ENCODE assay signal across 33 cellular contexts in genomic region chr5:95063492-95063891, GRCh38.
"Had no signal": no experiment of that assay in that cellular context is flagged by ENCODE, and none has a peak within 500 bp of the region (broad histone marks: within the 10 kb centered on the region; RNA-seq: fewer than 3 reads in every experiment).

No MANE protein-coding gene starts in this region.

- H3K27me3 ChIP-seq: adrenal gland, breast epithelium, cardiac muscle cell, colonic mucosa, esophagus squamous epithelium, gastroesophageal sphincter had no signal

- H3K4me3 Mint-ChIP-seq: activated CD4-positive, alpha-beta memory T cell treated with anti-CD3 and anti-CD28 coated beads for 36 hours; activated CD4-positive, alpha-beta T cell treated with anti-CD3 and anti-CD28 coated beads for 36 hours; activated CD4-positive, alpha-beta T cell treated with anti-CD3 and anti-CD28 coated beads, Interleukin-2, amount 10 ng/mL, durations not matched to agents 24 days and 14 days; activated CD8-positive, alpha-beta memory T cell treated with anti-CD3 and anti-CD28 coated beads, Interleukin-2, amount 10 ng/mL, durations not matched to agents 7 days and 5 days; activated CD8-positive, alpha-beta T cell treated with anti-CD3 and anti-CD28 coated beads, Interleukin-2, amount 10 ng/mL, durations not matched to agents 7 days and 5 days; activated naive CD4-positive, alpha-beta T cell treated with anti-CD3 and anti-CD28 coated beads for 36 hours; activated naive CD4-positive, alpha-beta T cell treated with anti-CD3 and anti-CD28 coated beads, Interleukin-2, amount 50 U/mL, for 24 hours; activated naive CD8-positive, alpha-beta T cell treated with anti-CD3 and anti-CD28 coated beads for 36 hours; activated naive CD8-positive, alpha-beta T cell treated with anti-CD3 and anti-CD28 coated beads, Interleukin-2, amount 50 U/mL, for 24 hours; activated T-helper 1 cell treated with anti-CD3 and anti-CD28 coated beads, Interleukin-12 subunit alpha, Interleukin-12 subunit beta, Interleukin-2, Interleukin-4 antibody, amounts not matched to agents 30 ng/mL and 10 ng/mL and 1 ng/mL, durations not matched to agents 14 hours and 24 hours and 36 hours; brain; T-helper 17 cell; T-helper 2 cell treated with Interferon-gamma antibody and Interleukin-4, amounts not matched to agents 5 μg/mL and 100 μg/mL, for 36 hours had no signal

- H3K4me1 Mint-ChIP-seq: activated CD4-positive, alpha-beta T cell treated with anti-CD3 and anti-CD28 coated beads for 36 hours; activated CD4-positive, alpha-beta T cell treated with anti-CD3 and anti-CD28 coated beads, Interleukin-2, amount 10 ng/mL, durations not matched to agents 24 days and 14 days; activated CD8-positive, alpha-beta memory T cell treated with anti-CD3 and anti-CD28 coated beads, Interleukin-2, amount 10 ng/mL, durations not matched to agents 7 days and 5 days; activated naive CD4-positive, alpha-beta T cell treated with anti-CD3 and anti-CD28 coated beads, Interleukin-2, amount 50 U/mL, for 24 hours; activated naive CD8-positive, alpha-beta T cell treated with anti-CD3 and anti-CD28 coated beads for 36 hours; activated naive CD8-positive, alpha-beta T cell treated with anti-CD3 and anti-CD28 coated beads, Interleukin-2, amount 50 U/mL, for 24 hours had no signal

- DNase-seq: activated CD4-positive, alpha-beta memory T cell treated with anti-CD3 and anti-CD28 coated beads for 36 hours; activated CD4-positive, alpha-beta T cell treated with anti-CD3 and anti-CD28 coated beads for 36 hours; activated CD4-positive, alpha-beta T cell treated with anti-CD3 and anti-CD28 coated beads, Interleukin-2, amount 10 ng/mL, durations not matched to agents 24 days and 14 days; activated CD8-positive, alpha-beta memory T cell treated with anti-CD3 and anti-CD28 coated beads, Interleukin-2, amount 10 ng/mL, durations not matched to agents 7 days and 5 days; activated CD8-positive, alpha-beta memory T cell treated with anti-CD3 and anti-CD28 coated beads, Interleukin-2, amount 50 U/mL, for 4 hours; activated CD8-positive, alpha-beta T cell treated with anti-CD3 and anti-CD28 coated beads, Interleukin-2, amount 10 ng/mL, durations not matched to agents 7 days and 5 days; activated effector memory CD4-positive, alpha-beta T cell treated with anti-CD3 and anti-CD28 coated beads, Interleukin-2, amount 50 U/mL, for 16 hours; activated naive CD4-positive, alpha-beta T cell treated with anti-CD3 and anti-CD28 coated beads for 36 hours; activated naive CD8-positive, alpha-beta T cell treated with anti-CD3 and anti-CD28 coated beads for 36 hours; activated naive CD8-positive, alpha-beta T cell treated with anti-CD3 and anti-CD28 coated beads, Interleukin-2, amount 50 U/mL, for 24 hours; activated T-cell treated with anti-CD3 and anti-CD28 coated beads, Interleukin-2, amount 50 U/mL, for 1 hour; activated T-cell treated with anti-CD3 and anti-CD28 coated beads, Interleukin-2, amount 50 U/mL, for 48 hours; adrenal gland; amygdala; aorta; central memory CD4-positive, alpha-beta T cell; cerebellar nuclear complex; colonic mucosa; effector CD8-positive, alpha-beta T cell; esophagus squamous epithelium; foreskin melanocyte; T-helper 1 cell; T-helper 17 cell; T1000 had no signal

- H3K9me3 ChIP-seq: adrenal gland, breast epithelium, colonic mucosa, esophagus squamous epithelium, gastroesophageal sphincter had no signal

- ATAC-seq: activated CD4-positive, alpha-beta T cell treated with anti-CD3 and anti-CD28 coated beads for 36 hours; activated CD8-positive, alpha-beta memory T cell treated with anti-CD3 and anti-CD28 coated beads, Interleukin-2, amount 10 ng/mL, durations not matched to agents 7 days and 5 days; activated CD8-positive, alpha-beta T cell treated with anti-CD3 and anti-CD28 coated beads, Interleukin-2, amount 10 ng/mL, durations not matched to agents 7 days and 5 days; activated naive CD8-positive, alpha-beta T cell treated with anti-CD3 and anti-CD28 coated beads, Interleukin-2, amount 50 U/mL, for 24 hours; gastroesophageal sphincter; T-helper 17 cell had no signal

- H3K27ac Mint-ChIP-seq: activated CD4-positive, alpha-beta memory T cell treated with anti-CD3 and anti-CD28 coated beads for 36 hours; activated CD4-positive, alpha-beta T cell treated with anti-CD3 and anti-CD28 coated beads for 36 hours; activated CD4-positive, alpha-beta T cell treated with anti-CD3 and anti-CD28 coated beads, Interleukin-2, amount 10 ng/mL, durations not matched to agents 24 days and 14 days; activated CD8-positive, alpha-beta memory T cell treated with anti-CD3 and anti-CD28 coated beads, Interleukin-2, amount 10 ng/mL, durations not matched to agents 7 days and 5 days; activated CD8-positive, alpha-beta T cell treated with anti-CD3 and anti-CD28 coated beads, Interleukin-2, amount 10 ng/mL, durations not matched to agents 7 days and 5 days; activated naive CD4-positive, alpha-beta T cell treated with anti-CD3 and anti-CD28 coated beads for 36 hours; activated naive CD4-positive, alpha-beta T cell treated with anti-CD3 and anti-CD28 coated beads, Interleukin-2, amount 50 U/mL, for 24 hours; activated naive CD8-positive, alpha-beta T cell treated with anti-CD3 and anti-CD28 coated beads for 36 hours; activated naive CD8-positive, alpha-beta T cell treated with anti-CD3 and anti-CD28 coated beads, Interleukin-2, amount 50 U/mL, for 24 hours; activated T-helper 1 cell treated with anti-CD3 and anti-CD28 coated beads, Interleukin-12 subunit alpha, Interleukin-12 subunit beta, Interleukin-2, Interleukin-4 antibody, amounts not matched to agents 30 ng/mL and 10 ng/mL and 1 ng/mL, durations not matched to agents 14 hours and 24 hours and 36 hours; activated T-helper 2 cell treated with anti-CD3 and anti-CD28 coated beads, Interferon-gamma antibody, Interleukin-2, Interleukin-4, amounts not matched to agents 10 μg/mL and 5 μg/mL and 100 μg/mL, durations not matched to agents 14 hours and 24 hours and 36 hours; T-helper 17 cell; T-helper 2 cell treated with Interferon-gamma antibody and Interleukin-4, amounts not matched to agents 5 μg/mL and 100 μg/mL, for 36 hours had no signal

- H3K27ac ChIP-seq: adrenal gland, breast epithelium, cardiac muscle cell, colonic mucosa, epithelial cell of prostate, esophagus squamous epithelium, gastroesophageal sphincter had no signal

- H3K36me3 ChIP-seq: adrenal gland, breast epithelium, cardiac muscle cell, colonic mucosa, esophagus squamous epithelium, gastroesophageal sphincter had no signal

- H3K9me3 Mint-ChIP-seq: activated CD4-positive, alpha-beta memory T cell treated with anti-CD3 and anti-CD28 coated beads for 36 hours; activated CD4-positive, alpha-beta T cell treated with anti-CD3 and anti-CD28 coated beads, Interleukin-2, amount 10 ng/mL, durations not matched to agents 24 days and 14 days; activated naive CD4-positive, alpha-beta T cell treated with anti-CD3 and anti-CD28 coated beads for 36 hours; activated naive CD4-positive, alpha-beta T cell treated with anti-CD3 and anti-CD28 coated beads, Interleukin-2, amount 50 U/mL, for 24 hours; activated naive CD8-positive, alpha-beta T cell treated with anti-CD3 and anti-CD28 coated beads for 36 hours; activated T-helper 1 cell treated with anti-CD3 and anti-CD28 coated beads, Interleukin-12 subunit alpha, Interleukin-12 subunit beta, Interleukin-2, Interleukin-4 antibody, amounts not matched to agents 30 ng/mL and 10 ng/mL and 1 ng/mL, durations not matched to agents 14 hours and 24 hours and 36 hours; activated T-helper 2 cell treated with anti-CD3 and anti-CD28 coated beads, Interferon-gamma antibody, Interleukin-2, Interleukin-4, amounts not matched to agents 10 μg/mL and 5 μg/mL and 100 μg/mL, durations not matched to agents 14 hours and 24 hours and 36 hours; T-helper 2 cell treated with Interferon-gamma antibody and Interleukin-4, amounts not matched to agents 5 μg/mL and 100 μg/mL, for 36 hours had no signal

- H3K4me3 ChIP-seq: adrenal gland, breast epithelium, cardiac muscle cell, colonic mucosa, esophagus squamous epithelium, gastroesophageal sphincter had no signal

- H3K36me3 Mint-ChIP-seq: activated CD4-positive, alpha-beta memory T cell treated with anti-CD3 and anti-CD28 coated beads for 36 hours; activated CD8-positive, alpha-beta memory T cell treated with anti-CD3 and anti-CD28 coated beads, Interleukin-2, amount 10 ng/mL, durations not matched to agents 7 days and 5 days; activated naive CD4-positive, alpha-beta T cell treated with anti-CD3 and anti-CD28 coated beads, Interleukin-2, amount 50 U/mL, for 24 hours; activated naive CD8-positive, alpha-beta T cell treated with anti-CD3 and anti-CD28 coated beads for 36 hours; brain had no signal

- H3K27me3 Mint-ChIP-seq: activated CD4-positive, alpha-beta memory T cell treated with anti-CD3 and anti-CD28 coated beads for 36 hours; activated CD4-positive, alpha-beta T cell treated with anti-CD3 and anti-CD28 coated beads for 36 hours; activated CD8-positive, alpha-beta memory T cell treated with anti-CD3 and anti-CD28 coated beads, Interleukin-2, amount 10 ng/mL, durations not matched to agents 7 days and 5 days; activated naive CD4-positive, alpha-beta T cell treated with anti-CD3 and anti-CD28 coated beads, Interleukin-2, amount 50 U/mL, for 24 hours; activated naive CD8-positive, alpha-beta T cell treated with anti-CD3 and anti-CD28 coated beads, Interleukin-2, amount 50 U/mL, for 24 hours; T-helper 17 cell had no signal

- H3K4me1 ChIP-seq: adrenal gland, breast epithelium, colonic mucosa, esophagus squamous epithelium, gastroesophageal sphincter had no signal
